19 cellular contexts compared by ENCODE assay signal in genomic region chr2:84732897-84733778, GRCh38.
"Had no signal": no experiment of that assay in that cellular context is flagged by ENCODE, and none has a peak within 500 bp of the region (broad histone marks: within the 10 kb centered on the region; RNA-seq: fewer than 3 reads in every experiment).

No MANE protein-coding gene starts in this region.

- H3K9me3 ChIP-seq: adrenal gland, gastrocnemius medialis, sigmoid colon had no signal

- H3K9me3 Mint-ChIP-seq: activated B cell treated with CpG ODN at 0.5 μM for 24 hours; natural killer cell; stimulated activated effector memory CD8-positive, alpha-beta T cell treated with anti-CD3 and anti-CD28 coated beads, Interleukin-12 subunit alpha, Interleukin-12 subunit beta, amount 100 ng/mL, for 72 hours had no signal

- H3K4me1 Mint-ChIP-seq: natural killer cell; stimulated activated effector memory CD8-positive, alpha-beta T cell treated with anti-CD3 and anti-CD28 coated beads, Interleukin-12 subunit alpha, Interleukin-12 subunit beta, amount 100 ng/mL, for 72 hours had no signal

- H3K27me3 ChIP-seq: adrenal gland, breast epithelium, gastrocnemius medialis, sigmoid colon had no signal

- H3K4me1 ChIP-seq: adrenal gland, breast epithelium, gastrocnemius medialis, parathyroid adenoma, sigmoid colon had no signal

- H3K9ac ChIP-seq: parathyroid adenoma had no signal

- H3K4me3 Mint-ChIP-seq: activated B cell treated with CpG ODN at 0.5 μM for 24 hours; activated CD8-positive, alpha-beta T cell treated with anti-CD3 and anti-CD28 coated beads, Interleukin-2, amount 10 ng/mL, durations not matched to agents 7 days and 5 days; activated naive CD4-positive, alpha-beta T cell treated with anti-CD3 and anti-CD28 coated beads, Interleukin-2, amount 10 ng/mL, durations not matched to agents 7 days and 5 days; activated T-cell treated with anti-CD3 and anti-CD28 coated beads, Interleukin-2, amount 50 U/mL, for 4 hours; natural killer cell; stimulated activated effector memory CD8-positive, alpha-beta T cell treated with anti-CD3 and anti-CD28 coated beads, Interleukin-12 subunit alpha, Interleukin-12 subunit beta, amount 100 ng/mL, for 72 hours had no signal

- ATAC-seq: activated CD8-positive, alpha-beta T cell treated with anti-CD3 and anti-CD28 coated beads, Interleukin-2, amount 10 ng/mL, durations not matched to agents 7 days and 5 days; activated T-cell treated with anti-CD3 and anti-CD28 coated beads, Interleukin-2, amount 50 U/mL, for 4 hours; gastrocnemius medialis; left ventricle myocardium superior; natural killer cell; stimulated activated effector memory CD8-positive, alpha-beta T cell treated with anti-CD3 and anti-CD28 coated beads, Interleukin-12 subunit alpha, Interleukin-12 subunit beta, amount 100 ng/mL, for 72 hours had no signal

- DNase-seq: activated B cell treated with CpG ODN at 0.5 μM for 24 hours; activated CD4-positive, alpha-beta T cell treated with anti-CD3 and anti-CD28 coated beads for 4 hours; activated CD8-positive, alpha-beta T cell treated with anti-CD3 and anti-CD28 coated beads, Interleukin-2, amount 10 ng/mL, durations not matched to agents 7 days and 5 days; activated effector memory CD4-positive, alpha-beta T cell treated with Interleukin-2 at 50 U/mL for 16 hours; activated naive CD4-positive, alpha-beta T cell treated with anti-CD3 and anti-CD28 coated beads, Interleukin-2, amount 10 ng/mL, durations not matched to agents 7 days and 5 days; activated T-cell treated with anti-CD3 and anti-CD28 coated beads, Interleukin-2, amount 50 U/mL, for 4 hours; adrenal gland; gastrocnemius medialis; head of caudate nucleus; left ventricle myocardium superior; mesendoderm; natural killer cell; sigmoid colon; stimulated activated CD4-positive, alpha-beta T cell treated with anti-CD3 and anti-CD28 coated beads, Interleukin-4, amount 100 ng/mL, for 24 hours; T-helper 9 cell had no signal

- H3K27ac Mint-ChIP-seq: activated B cell treated with CpG ODN at 0.5 μM for 24 hours; activated CD8-positive, alpha-beta T cell treated with anti-CD3 and anti-CD28 coated beads, Interleukin-2, amount 10 ng/mL, durations not matched to agents 7 days and 5 days; activated naive CD4-positive, alpha-beta T cell treated with anti-CD3 and anti-CD28 coated beads, Interleukin-2, amount 10 ng/mL, durations not matched to agents 7 days and 5 days; natural killer cell; stimulated activated effector memory CD8-positive, alpha-beta T cell treated with anti-CD3 and anti-CD28 coated beads, Interleukin-12 subunit alpha, Interleukin-12 subunit beta, amount 100 ng/mL, for 72 hours had no signal

- H3K27ac ChIP-seq: adrenal gland, breast epithelium, coronary artery, gastrocnemius medialis, parathyroid adenoma, sigmoid colon had no signal

- H3K36me3 ChIP-seq: adrenal gland, breast epithelium, gastrocnemius medialis, sigmoid colon had no signal

- H3K4me3 ChIP-seq: adrenal gland, breast epithelium, coronary artery, gastrocnemius medialis, sigmoid colon had no signal
